1 cellular context compared by ENCODE assay signal in the genomic region with DNA sequence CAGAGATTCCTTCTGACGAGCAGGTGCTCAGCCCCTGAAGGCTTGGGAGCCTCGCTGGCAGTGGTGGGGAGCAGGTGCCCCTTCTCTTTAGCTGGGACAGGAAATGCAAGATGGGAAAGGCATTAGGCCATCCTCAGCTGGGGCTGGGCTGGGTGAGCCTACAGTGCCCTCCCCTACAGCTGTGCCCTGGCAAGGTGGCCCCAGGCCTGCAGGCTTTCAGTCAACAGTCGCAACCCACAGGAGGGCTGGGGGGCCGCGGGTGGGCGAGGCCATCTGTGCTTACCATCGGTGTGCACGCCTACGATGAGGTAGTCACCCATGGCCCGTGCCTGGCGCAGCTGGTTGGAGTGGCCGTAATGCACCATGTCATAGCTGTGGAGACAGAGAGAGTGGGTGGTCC.
TF ChIP-seq lines count a peak whose summit lies in the region.

No MANE protein-coding gene starts in this region.

TF ChIP-seq in H1, 55 proteins besides CTCF, POLR2A, EP300 and RAD21:
- TF ChIP-seq MAFK (IDR thresholded peaks at IDR 0.05; ENCODE audit: low read depth, low read length) (no peak), NRF1 (IDR thresholded peaks at IDR 0.05; ENCODE audit: low read depth, low read length) (no peak), SUZ12 (IDR thresholded peaks at IDR 0.05; ENCODE audit: low read length) (no peak), JUN (IDR thresholded peaks at IDR 0.05; ENCODE audit: low read depth, low read length) (no peak), CBX8 (IDR thresholded peaks at IDR 0.05; ENCODE audit: borderline replicate concordance, low read depth, low read length) (no peak), CHD1 (IDR thresholded peaks at IDR 0.05; ENCODE audit: low read depth, low read length) (no peak), KDM1A (IDR thresholded peaks at IDR 0.05; ENCODE audit: borderline replicate concordance, low read length) (no peak), SAP30 (IDR thresholded peaks at IDR 0.05; ENCODE audit: insufficient read depth, insufficient replicate concordance, low read length) (no peak), SP1 (IDR thresholded peaks at IDR 0.05; ENCODE audit: low read depth, low read length) (no peak), EGR1 (IDR thresholded peaks at IDR 0.05; ENCODE audit: borderline replicate concordance, low read depth, low read length) (no peak), HDAC6 (IDR thresholded peaks at IDR 0.05; ENCODE audit: low read depth, low read length) (no peak), HDAC2 (IDR thresholded peaks at IDR 0.05; ENCODE audit: borderline replicate concordance in 1 of 2, low read depth in 2 of 2, low read length in 2 of 2) (no peak)
- TF ChIP-seq, protein P1, sequence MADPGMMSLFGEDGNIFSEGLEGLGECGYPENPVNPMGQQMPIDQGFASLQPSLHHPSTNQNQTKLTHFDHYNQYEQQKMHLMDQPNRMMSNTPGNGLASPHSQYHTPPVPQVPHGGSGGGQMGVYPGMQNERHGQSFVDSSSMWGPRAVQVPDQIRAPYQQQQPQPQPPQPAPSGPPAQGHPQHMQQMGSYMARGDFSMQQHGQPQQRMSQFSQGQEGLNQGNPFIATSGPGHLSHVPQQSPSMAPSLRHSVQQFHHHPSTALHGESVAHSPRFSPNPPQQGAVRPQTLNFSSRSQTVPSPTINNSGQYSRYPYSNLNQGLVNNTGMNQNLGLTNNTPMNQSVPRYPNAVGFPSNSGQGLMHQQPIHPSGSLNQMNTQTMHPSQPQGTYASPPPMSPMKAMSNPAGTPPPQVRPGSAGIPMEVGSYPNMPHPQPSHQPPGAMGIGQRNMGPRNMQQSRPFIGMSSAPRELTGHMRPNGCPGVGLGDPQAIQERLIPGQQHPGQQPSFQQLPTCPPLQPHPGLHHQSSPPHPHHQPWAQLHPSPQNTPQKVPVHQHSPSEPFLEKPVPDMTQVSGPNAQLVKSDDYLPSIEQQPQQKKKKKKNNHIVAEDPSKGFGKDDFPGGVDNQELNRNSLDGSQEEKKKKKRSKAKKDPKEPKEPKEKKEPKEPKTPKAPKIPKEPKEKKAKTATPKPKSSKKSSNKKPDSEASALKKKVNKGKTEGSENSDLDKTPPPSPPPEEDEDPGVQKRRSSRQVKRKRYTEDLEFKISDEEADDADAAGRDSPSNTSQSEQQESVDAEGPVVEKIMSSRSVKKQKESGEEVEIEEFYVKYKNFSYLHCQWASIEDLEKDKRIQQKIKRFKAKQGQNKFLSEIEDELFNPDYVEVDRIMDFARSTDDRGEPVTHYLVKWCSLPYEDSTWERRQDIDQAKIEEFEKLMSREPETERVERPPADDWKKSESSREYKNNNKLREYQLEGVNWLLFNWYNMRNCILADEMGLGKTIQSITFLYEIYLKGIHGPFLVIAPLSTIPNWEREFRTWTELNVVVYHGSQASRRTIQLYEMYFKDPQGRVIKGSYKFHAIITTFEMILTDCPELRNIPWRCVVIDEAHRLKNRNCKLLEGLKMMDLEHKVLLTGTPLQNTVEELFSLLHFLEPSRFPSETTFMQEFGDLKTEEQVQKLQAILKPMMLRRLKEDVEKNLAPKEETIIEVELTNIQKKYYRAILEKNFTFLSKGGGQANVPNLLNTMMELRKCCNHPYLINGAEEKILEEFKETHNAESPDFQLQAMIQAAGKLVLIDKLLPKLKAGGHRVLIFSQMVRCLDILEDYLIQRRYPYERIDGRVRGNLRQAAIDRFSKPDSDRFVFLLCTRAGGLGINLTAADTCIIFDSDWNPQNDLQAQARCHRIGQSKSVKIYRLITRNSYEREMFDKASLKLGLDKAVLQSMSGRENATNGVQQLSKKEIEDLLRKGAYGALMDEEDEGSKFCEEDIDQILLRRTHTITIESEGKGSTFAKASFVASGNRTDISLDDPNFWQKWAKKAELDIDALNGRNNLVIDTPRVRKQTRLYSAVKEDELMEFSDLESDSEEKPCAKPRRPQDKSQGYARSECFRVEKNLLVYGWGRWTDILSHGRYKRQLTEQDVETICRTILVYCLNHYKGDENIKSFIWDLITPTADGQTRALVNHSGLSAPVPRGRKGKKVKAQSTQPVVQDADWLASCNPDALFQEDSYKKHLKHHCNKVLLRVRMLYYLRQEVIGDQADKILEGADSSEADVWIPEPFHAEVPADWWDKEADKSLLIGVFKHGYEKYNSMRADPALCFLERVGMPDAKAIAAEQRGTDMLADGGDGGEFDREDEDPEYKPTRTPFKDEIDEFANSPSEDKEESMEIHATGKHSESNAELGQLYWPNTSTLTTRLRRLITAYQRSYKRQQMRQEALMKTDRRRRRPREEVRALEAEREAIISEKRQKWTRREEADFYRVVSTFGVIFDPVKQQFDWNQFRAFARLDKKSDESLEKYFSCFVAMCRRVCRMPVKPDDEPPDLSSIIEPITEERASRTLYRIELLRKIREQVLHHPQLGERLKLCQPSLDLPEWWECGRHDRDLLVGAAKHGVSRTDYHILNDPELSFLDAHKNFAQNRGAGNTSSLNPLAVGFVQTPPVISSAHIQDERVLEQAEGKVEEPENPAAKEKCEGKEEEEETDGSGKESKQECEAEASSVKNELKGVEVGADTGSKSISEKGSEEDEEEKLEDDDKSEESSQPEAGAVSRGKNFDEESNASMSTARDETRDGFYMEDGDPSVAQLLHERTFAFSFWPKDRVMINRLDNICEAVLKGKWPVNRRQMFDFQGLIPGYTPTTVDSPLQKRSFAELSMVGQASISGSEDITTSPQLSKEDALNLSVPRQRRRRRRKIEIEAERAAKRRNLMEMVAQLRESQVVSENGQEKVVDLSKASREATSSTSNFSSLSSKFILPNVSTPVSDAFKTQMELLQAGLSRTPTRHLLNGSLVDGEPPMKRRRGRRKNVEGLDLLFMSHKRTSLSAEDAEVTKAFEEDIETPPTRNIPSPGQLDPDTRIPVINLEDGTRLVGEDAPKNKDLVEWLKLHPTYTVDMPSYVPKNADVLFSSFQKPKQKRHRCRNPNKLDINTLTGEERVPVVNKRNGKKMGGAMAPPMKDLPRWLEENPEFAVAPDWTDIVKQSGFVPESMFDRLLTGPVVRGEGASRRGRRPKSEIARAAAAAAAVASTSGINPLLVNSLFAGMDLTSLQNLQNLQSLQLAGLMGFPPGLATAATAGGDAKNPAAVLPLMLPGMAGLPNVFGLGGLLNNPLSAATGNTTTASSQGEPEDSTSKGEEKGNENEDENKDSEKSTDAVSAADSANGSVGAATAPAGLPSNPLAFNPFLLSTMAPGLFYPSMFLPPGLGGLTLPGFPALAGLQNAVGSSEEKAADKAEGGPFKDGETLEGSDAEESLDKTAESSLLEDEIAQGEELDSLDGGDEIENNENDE (IDR thresholded peaks at IDR 0.05; ENCODE audit: insufficient replicate concordance, low read length) = no peak
TF ChIP-seq in H1: peak in this region for 0.
